ENCODE assay signal across 24 cellular contexts in the genomic region with DNA sequence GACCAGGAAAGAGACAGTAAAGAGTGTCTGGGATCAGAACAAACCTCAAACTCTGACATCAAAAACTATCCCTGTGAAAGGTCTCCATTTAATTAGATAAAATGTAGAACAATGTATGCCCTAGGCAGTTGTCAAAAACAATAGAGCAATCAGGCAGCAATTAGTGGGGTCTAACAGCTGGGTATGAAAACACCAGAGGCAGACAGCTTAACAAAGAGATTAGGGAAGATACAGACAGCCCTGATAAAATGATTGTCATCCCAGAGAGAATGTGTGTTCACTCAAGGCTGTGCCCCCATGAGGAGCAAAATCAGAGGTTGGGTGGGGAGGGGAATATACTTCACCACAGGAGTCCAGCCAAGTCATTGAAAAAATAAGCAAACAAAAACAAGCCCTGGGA.
"Had no signal": no experiment of that assay in that cellular context is flagged by ENCODE, and none has a peak within 500 bp of the region (broad histone marks: within the 10 kb centered on the region; RNA-seq: fewer than 3 reads in every experiment).

No MANE protein-coding gene starts in this region.

- DNase-seq: activated CD4-positive, alpha-beta T cell treated with anti-CD3 and anti-CD28 coated beads, Interleukin-2, amount 50 U/mL, for 1 hour; activated effector memory CD4-positive, alpha-beta T cell treated with anti-CD3 and anti-CD28 coated beads, Interleukin-2, amount 50 U/mL, for 16 hours; activated naive CD4-positive, alpha-beta T cell treated with anti-CD3 and anti-CD28 coated beads for 36 hours; amniotic stem cell; brain microvascular endothelial cell; esophagus squamous epithelium; foreskin melanocyte; heart right ventricle; left lung; mucosa of descending colon; occipital lobe; psoas muscle; stimulated activated CD4-positive, alpha-beta T cell treated with anti-CD3 and anti-CD28 coated beads, Interleukin-15, amount 100 ng/mL, for 24 hours; stimulated activated CD4-positive, alpha-beta T cell treated with anti-CD3 and anti-CD28 coated beads, Interleukin-2, amount 100 ng/mL, for 24 hours; stimulated activated naive CD4-positive, alpha-beta T cell treated with Interleukin-2 at 50 U/mL for 16 hours; T-helper 9 cell; WERI-Rb-1 had no signal

- H3K9ac ChIP-seq: parathyroid adenoma had no signal

- H2AFZ ChIP-seq: parathyroid adenoma had no signal

- H3K4me3 ChIP-seq: esophagus squamous epithelium, heart right ventricle, left lung, lung, mucosa of descending colon, psoas muscle, tibial nerve had no signal

- H3K27ac ChIP-seq: brain microvascular endothelial cell, epithelial cell of prostate, esophagus squamous epithelium, left lung, parathyroid adenoma, psoas muscle, tibial nerve, WERI-Rb-1 had no signal

- H3K4me1 Mint-ChIP-seq: neural crest cell had no signal

- ATAC-seq: activated CD4-positive, CD25-positive, alpha-beta regulatory T cell treated with anti-CD3 and anti-CD28 coated beads, Interleukin-2, amount 50 U/mL, for 24 hours; left lung; mucosa of descending colon; psoas muscle had no signal

- H3K27ac Mint-ChIP-seq: activated naive CD4-positive, alpha-beta T cell treated with anti-CD3 and anti-CD28 coated beads for 36 hours; activated T-helper 1 cell treated with anti-CD3 and anti-CD28 coated beads, Interleukin-12 subunit alpha, Interleukin-12 subunit beta, Interleukin-2, Interleukin-4 antibody, amounts not matched to agents 30 ng/mL and 10 ng/mL and 1 ng/mL, durations not matched to agents 14 hours and 24 hours and 36 hours had no signal

- H3K36me3 ChIP-seq: brain microvascular endothelial cell, esophagus squamous epithelium, left lung, tibial nerve, WERI-Rb-1 had no signal

- H3K4me1 ChIP-seq: psoas muscle had no signal

- H3K9me3 ChIP-seq: esophagus squamous epithelium, tibial nerve had no signal

- H3K4me3 Mint-ChIP-seq: activated naive CD4-positive, alpha-beta T cell treated with anti-CD3 and anti-CD28 coated beads for 36 hours; activated T-helper 1 cell treated with anti-CD3 and anti-CD28 coated beads, Interleukin-12 subunit alpha, Interleukin-12 subunit beta, Interleukin-2, Interleukin-4 antibody, amounts not matched to agents 30 ng/mL and 10 ng/mL and 1 ng/mL, durations not matched to agents 14 hours and 24 hours and 36 hours; neural crest cell had no signal

- H3K27me3 ChIP-seq: brain microvascular endothelial cell, esophagus squamous epithelium, heart right ventricle, left lung, tibial nerve had no signal
